25 cellular contexts compared by ENCODE assay signal in the genomic region with DNA sequence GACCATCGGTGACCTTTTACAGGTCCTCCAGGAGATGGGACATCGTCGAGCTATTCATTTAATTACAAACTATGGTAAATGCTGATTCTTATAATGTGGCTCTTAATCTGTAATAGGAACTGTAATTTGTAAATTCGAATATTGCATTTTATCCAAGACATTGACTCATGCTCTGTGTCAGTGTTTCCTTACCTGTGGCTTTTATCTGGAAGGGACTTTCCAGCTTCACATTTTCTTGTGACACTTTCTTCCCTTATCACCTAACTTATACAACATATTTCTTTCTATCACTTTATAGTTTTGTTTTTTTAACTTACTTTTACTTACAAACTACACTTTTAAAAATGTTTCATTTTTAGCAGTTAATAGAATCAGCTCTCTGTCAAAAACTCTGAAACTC. TPM values are rescaled to one million over a fixed set of nuclear protein-coding genes. Genes with fewer than 3 reads are reported as not detected.
DNase-seq lines count a peak whose midpoint lies in the region; ATAC-seq and TF ChIP-seq lines count a peak whose summit lies in the region.
"Had no signal": no experiment of that assay in that cellular context is flagged by ENCODE, and none has a peak within 500 bp of the region (broad histone marks: within the 10 kb centered on the region; RNA-seq: fewer than 3 reads in every experiment).

No MANE protein-coding gene starts in this region.

- TF ChIP-seq POLR2A in suprapubic skin (IDR thresholded peaks at IDR 0.05) = no peak

- H3K27ac ChIP-seq in neutrophil = peak overlapping the region; percentile 45
- no peak overlapping the region for H3K27ac ChIP-seq in endodermal cell (ENCODE audit: low read depth, low read length)
- no peak overlapping the region for H3K27ac ChIP-seq in suprapubic skin
- H3K27ac ChIP-seq: breast epithelium, pancreas, RWPE1, SK-N-MC, thoracic aorta, VCaP had no signal

- H3K4me3 ChIP-seq in neutrophil (ENCODE audit: low read depth in 1 of 2, low read length in 1 of 2) (no peak overlapping the region), endodermal cell (ENCODE audit: low read length) (no peak overlapping the region), suprapubic skin (no peak overlapping the region)
- H3K4me3 ChIP-seq: breast epithelium, pancreas, SK-N-MC, thoracic aorta had no signal

- TF ChIP-seq CTCF in neutrophil (IDR thresholded peaks at IDR 0.05) (no peak), endodermal cell (conservative IDR thresholded peaks at IDR 0.05) (no peak), suprapubic skin (IDR thresholded peaks at IDR 0.05) (no peak)

- DNase-seq in activated T-cell treated with anti-CD3 and anti-CD28 coated beads, Interleukin-2, amount 50 U/mL, for 24 hours = no peak
- no peak for DNase-seq in activated T-cell treated with anti-CD3 and anti-CD28 coated beads, Interleukin-2, amount 50 U/mL, for 1 hour
- DNase-seq in activated T-cell treated with anti-CD3 and anti-CD28 coated beads, Interleukin-2, amount 50 U/mL, for 72 hours = no peak
- DNase-seq in endodermal cell (no peak), hepatic stellate cell (ENCODE audit: low spot score) (no peak), suprapubic skin (ENCODE audit: low spot score in 2 of 2) (no peak)
- DNase-seq: activated CD8-positive, alpha-beta memory T cell treated with anti-CD3 and anti-CD28 coated beads for 24 hours; amniotic stem cell; C1 segment of cervical spinal cord; cortex of kidney; KBM-7; MV-4-11; NCI-H69; pancreas; right cardiac atrium had no signal

- no peak for TF ChIP-seq EP300 in suprapubic skin (IDR thresholded peaks at IDR 0.05)

- no peak overlapping the region for H3K9ac ChIP-seq in endodermal cell (ENCODE audit: extremely low read depth, low read length, poor library complexity, severe bottlenecking)

- no peaks in the 10 kb centered on the region for H3K36me3 Mint-ChIP-seq in activated T-cell treated with anti-CD3 and anti-CD28 coated beads, Interleukin-2, amount 50 U/mL, for 24 hours (ENCODE audit: low read depth)
- H3K36me3 Mint-ChIP-seq in activated T-cell treated with anti-CD3 and anti-CD28 coated beads, Interleukin-2, amount 50 U/mL, for 72 hours (ENCODE audit: insufficient read depth in 2 of 2) = peaks cover 0 to 7% of the 10 kb centered on the region in 2 donors
- H3K36me3 Mint-ChIP-seq in endodermal cell (ENCODE audit: low read depth) = no peaks in the 10 kb centered on the region

- peak overlapping the region; percentile 48 for H3K27ac Mint-ChIP-seq in activated T-cell treated with anti-CD3 and anti-CD28 coated beads, Interleukin-2, amount 50 U/mL, for 24 hours
- peak overlapping the region; percentile 72 for H3K27ac Mint-ChIP-seq in activated T-cell treated with anti-CD3 and anti-CD28 coated beads, Interleukin-2, amount 50 U/mL, for 72 hours
- H3K27ac Mint-ChIP-seq in endodermal cell = no peak overlapping the region
- H3K27ac Mint-ChIP-seq: activated T-helper 2 cell treated with anti-CD3 and anti-CD28 coated beads, Interferon-gamma antibody, Interleukin-2, Interleukin-4, amounts not matched to agents 10 μg/mL and 5 μg/mL and 100 μg/mL, durations not matched to agents 14 hours and 24 hours and 36 hours; natural killer cell treated with Interleukin-12 subunit alpha and Interleukin-12 subunit beta and Interleukin-15 and Interleukin-18, amount 100 ng/mL, for 72 hours; T-helper 2 cell treated with Interferon-gamma antibody and Interleukin-4, amounts not matched to agents 5 μg/mL and 100 μg/mL, for 36 hours had no signal

- peaks cover 22% of the 10 kb centered on the region for H3K4me1 Mint-ChIP-seq in activated T-cell treated with anti-CD3 and anti-CD28 coated beads, Interleukin-2, amount 50 U/mL, for 24 hours (ENCODE audit: low read depth)
- H3K4me1 Mint-ChIP-seq in activated T-cell treated with anti-CD3 and anti-CD28 coated beads, Interleukin-2, amount 50 U/mL, for 72 hours (ENCODE audit: low read depth) = peaks cover 23% of the 10 kb centered on the region
- no peaks in the 10 kb centered on the region for H3K4me1 Mint-ChIP-seq in endodermal cell

- H3K27me3 ChIP-seq in neutrophil (no peaks in the 10 kb centered on the region), endodermal cell (ENCODE audit: control insufficient read depth, insufficient read depth, low read length, poor library complexity, severe bottlenecking) (no peaks in the 10 kb centered on the region), suprapubic skin (no peaks in the 10 kb centered on the region)
- H3K27me3 ChIP-seq: breast epithelium, pancreas had no signal

- peaks cover 3% of the 10 kb centered on the region for H3K36me3 ChIP-seq in neutrophil
- H3K36me3 ChIP-seq in endodermal cell (ENCODE audit: control insufficient read depth, insufficient read depth, low read length) = no peaks in the 10 kb centered on the region
- H3K36me3 ChIP-seq in suprapubic skin = no peaks in the 10 kb centered on the region
- H3K36me3 ChIP-seq: breast epithelium, pancreas, thoracic aorta had no signal

- 75 to 84% methylated on average over 4 of the region's 4 CpGs for WGBS in endodermal cell (ENCODE audit: insufficient coverage in 1 of 2, insufficient read length in 1 of 2), 2 experiments
- WGBS in suprapubic skin = 52% methylated on average over 4 of the region's 4 CpGs

- peak; percentile 43 for ATAC-seq in GM18867 (IDR thresholded peaks at IDR 0.05; ENCODE audit: unreplicated experiment)
- peak; percentile 70 to 77 for ATAC-seq in activated T-cell treated with anti-CD3 and anti-CD28 coated beads, Interleukin-2, amount 50 U/mL, for 72 hours (replicated peaks in 1 of 2)
- ATAC-seq: natural killer cell treated with Interleukin-12 subunit alpha and Interleukin-12 subunit beta and Interleukin-15 and Interleukin-18, amount 100 ng/mL, for 72 hours; right cardiac atrium had no signal

- H3K9me3 ChIP-seq in neutrophil (no peaks in the 10 kb centered on the region), endodermal cell (ENCODE audit: control insufficient read depth, low read length) (peaks cover 8% of the 10 kb centered on the region), suprapubic skin (no peaks in the 10 kb centered on the region)
- H3K9me3 ChIP-seq: pancreas, thoracic aorta had no signal

- H3K9me3 Mint-ChIP-seq in activated T-cell treated with anti-CD3 and anti-CD28 coated beads, Interleukin-2, amount 50 U/mL, for 24 hours = peaks cover 12% of the 10 kb centered on the region
- peaks cover 0 to 3% of the 10 kb centered on the region in 2 donors for H3K9me3 Mint-ChIP-seq in activated T-cell treated with anti-CD3 and anti-CD28 coated beads, Interleukin-2, amount 50 U/mL, for 72 hours
- peaks cover 14% of the 10 kb centered on the region for H3K9me3 Mint-ChIP-seq in endodermal cell
- H3K9me3 Mint-ChIP-seq: natural killer cell treated with Interleukin-12 subunit alpha and Interleukin-12 subunit beta and Interleukin-15 and Interleukin-18, amount 100 ng/mL, for 72 hours had no signal

- no peak overlapping the region for H3K4me3 Mint-ChIP-seq in activated T-cell treated with anti-CD3 and anti-CD28 coated beads, Interleukin-2, amount 50 U/mL, for 24 hours
- peak overlapping the region in 1 of 2 donors; percentile 59 for H3K4me3 Mint-ChIP-seq in activated T-cell treated with anti-CD3 and anti-CD28 coated beads, Interleukin-2, amount 50 U/mL, for 72 hours
- H3K4me3 Mint-ChIP-seq in endodermal cell = no peak overlapping the region
- H3K4me3 Mint-ChIP-seq: natural killer cell treated with Interleukin-12 subunit alpha and Interleukin-12 subunit beta and Interleukin-15 and Interleukin-18, amount 100 ng/mL, for 72 hours; T-helper 2 cell treated with Interferon-gamma antibody and Interleukin-4, amounts not matched to agents 5 μg/mL and 100 μg/mL, for 36 hours had no signal

- H3K4me1 ChIP-seq in neutrophil (ENCODE audit: control insufficient read depth in 1 of 2, insufficient read depth in 1 of 2, low read depth in 1 of 2, low read length in 1 of 2) (peaks cover 9 to 19% of the 10 kb centered on the region in 2 experiments), endodermal cell (ENCODE audit: control insufficient read depth, insufficient read depth, low read length) (no peaks in the 10 kb centered on the region), suprapubic skin (no peaks in the 10 kb centered on the region)
- H3K4me1 ChIP-seq: breast epithelium, pancreas had no signal

- H3K27me3 Mint-ChIP-seq in activated T-cell treated with anti-CD3 and anti-CD28 coated beads, Interleukin-2, amount 50 U/mL, for 24 hours = peaks cover 37% of the 10 kb centered on the region
- H3K27me3 Mint-ChIP-seq in activated T-cell treated with anti-CD3 and anti-CD28 coated beads, Interleukin-2, amount 50 U/mL, for 72 hours (ENCODE audit: low read depth) = peaks cover 7% of the 10 kb centered on the region
- H3K27me3 Mint-ChIP-seq in endodermal cell (ENCODE audit: insufficient read depth) = no peaks in the 10 kb centered on the region

RNA-seq across cellular contexts. Expression of a gene that starts 14.8 kb away (rescaled TPM):
- 1 to 10 TPM; 1.2 to 1.3 TPM for total RNA-seq in activated T-cell treated with anti-CD3 and anti-CD28 coated beads, Interleukin-2, amount 50 U/mL, for 72 hours
- total RNA-seq in endodermal cell = under 1 TPM; 0.27 to 0.59 TPM
- polyA plus RNA-seq in endodermal cell (2013, experiment 1 of 2) = 0.36 TPM
- polyA plus RNA-seq in endodermal cell (2013, experiment 2 of 2) = 0.37 TPM
- 1 to 10 TPM; 3.8 to 8.8 (median 7.1) TPM for total RNA-seq in suprapubic skin

RNA-seq across cellular contexts. Expression of a gene that starts 34.0 kb away (rescaled TPM):
- total RNA-seq in activated T-cell treated with anti-CD3 and anti-CD28 coated beads, Interleukin-2, amount 50 U/mL, for 72 hours = 100 to 1,000 TPM in 1 of 2 donors, 10 to 100 TPM in 1; 88.7 to 101 TPM
- total RNA-seq in endodermal cell (10 to 100 TPM; 18.7 to 21.9 TPM), suprapubic skin (100 to 1,000 TPM in 2 of 4 donors, 10 to 100 TPM in 2; 48.6 to 136 (median 108) TPM)
- polyA plus RNA-seq in endodermal cell (2013, experiment 1 of 2) = 65.3 TPM
- polyA plus RNA-seq in endodermal cell (2013, experiment 2 of 2) = 46.0 TPM
